In the genomic region with DNA sequence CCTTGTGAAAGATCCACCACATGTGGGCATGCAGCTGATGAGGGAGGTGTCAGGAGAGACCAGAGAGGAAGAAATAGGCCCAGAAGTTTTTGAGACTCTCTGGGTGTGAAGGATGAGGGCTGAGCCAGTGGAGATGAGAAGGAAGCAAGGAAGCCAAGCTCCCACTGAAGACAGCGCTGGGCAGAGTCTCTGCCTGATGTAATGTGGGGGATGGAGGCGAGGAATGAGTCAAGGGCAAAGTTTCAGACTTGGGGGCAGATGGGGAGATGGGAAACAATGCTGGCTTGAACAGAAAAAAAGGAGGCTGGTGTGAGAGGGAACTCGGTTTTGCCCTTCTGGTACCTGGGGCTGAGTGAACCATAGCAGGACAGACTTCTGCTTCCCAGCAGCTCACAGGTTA, we compare ENCODE assay signal across 25 cellular contexts. TPM values are rescaled to one million over a fixed set of nuclear protein-coding genes. Genes with fewer than 3 reads are reported as not detected.
A peak's percentile ranks its signal among the peaks of the same experiment; 100 is the strongest.
DNase-seq lines count a peak whose midpoint lies in the region; ATAC-seq and TF ChIP-seq lines count a peak whose summit lies in the region.
"Had no signal": no experiment of that assay in that cellular context is flagged by ENCODE, and none has a peak within 500 bp of the region (broad histone marks: within the 10 kb centered on the region; RNA-seq: fewer than 3 reads in every experiment).

No MANE protein-coding gene starts in this region.

- peak; percentile 53 for ATAC-seq in activated naive CD8-positive, alpha-beta T cell treated with anti-CD3 and anti-CD28 coated beads, Interleukin-2, amount 50 U/mL, for 24 hours
- no peak for ATAC-seq in stimulated activated memory B cell treated with anti-CD40 and anti-IgM and Interleukin-4, amounts not matched to agents 10 μg/mL and 1 μg/mL and 100 μg/mL, for 72 hours
- no peak for ATAC-seq in HG02642 (IDR thresholded peaks at IDR 0.05; ENCODE audit: poor library complexity, unreplicated experiment)
- no peak for ATAC-seq in GM23338
- ATAC-seq in HG03108 (IDR thresholded peaks at IDR 0.05; ENCODE audit: unreplicated experiment) = no peak

- H3K36me3 Mint-ChIP-seq in activated naive CD8-positive, alpha-beta T cell treated with anti-CD3 and anti-CD28 coated beads, Interleukin-2, amount 50 U/mL, for 24 hours (ENCODE audit: low read depth) = no peaks in the 10 kb centered on the region
- H3K36me3 Mint-ChIP-seq in activated naive CD8-positive, alpha-beta T cell treated with anti-CD3 and anti-CD28 coated beads for 36 hours = no peaks in the 10 kb centered on the region
- no peaks in the 10 kb centered on the region for H3K36me3 Mint-ChIP-seq in dendritic cell treated with granulocyte-macrophage colony-stimulating factor and Interleukin-4, amounts not matched to agents 40 ng/mL and 50 ng/mL, for 4 days (ENCODE audit: low read depth)
- no peaks in the 10 kb centered on the region for H3K36me3 Mint-ChIP-seq in stimulated activated memory B cell treated with anti-CD40 and anti-IgM and Interleukin-4, amounts not matched to agents 10 μg/mL and 1 μg/mL and 100 μg/mL, for 72 hours
- H3K36me3 Mint-ChIP-seq in GM23338 (ENCODE audit: low read depth) = no peaks in the 10 kb centered on the region

- intact Hi-C loops in dendritic cell treated with granulocyte-macrophage colony-stimulating factor and Interleukin-4, amounts not matched to agents 40 ng/mL and 50 ng/mL, for 4 days (cut with micrococcal nuclease) = no loop called here

- peaks cover 5% of the 10 kb centered on the region for H3K27me3 Mint-ChIP-seq in activated naive CD8-positive, alpha-beta T cell treated with anti-CD3 and anti-CD28 coated beads, Interleukin-2, amount 50 U/mL, for 24 hours
- H3K27me3 Mint-ChIP-seq in activated naive CD8-positive, alpha-beta T cell treated with anti-CD3 and anti-CD28 coated beads for 36 hours = no peaks in the 10 kb centered on the region
- H3K27me3 Mint-ChIP-seq in dendritic cell treated with granulocyte-macrophage colony-stimulating factor and Interleukin-4, amounts not matched to agents 40 ng/mL and 50 ng/mL, for 4 days = peaks cover 29% of the 10 kb centered on the region
- H3K27me3 Mint-ChIP-seq in stimulated activated memory B cell treated with anti-CD40 and anti-IgM and Interleukin-4, amounts not matched to agents 10 μg/mL and 1 μg/mL and 100 μg/mL, for 72 hours = no peaks in the 10 kb centered on the region
- H3K27me3 Mint-ChIP-seq in GM23338 (ENCODE audit: insufficient read depth, low read depth, poor library complexity) = peaks cover 14% of the 10 kb centered on the region
- H3K27me3 Mint-ChIP-seq: CD4-positive, alpha-beta T cell had no signal

- no peak for TF ChIP-seq CTCF in GM23338 (conservative IDR thresholded peaks at IDR 0.05; ENCODE audit: low read depth in 2 of 2)

- DNase-seq in activated naive CD8-positive, alpha-beta T cell treated with anti-CD3 and anti-CD28 coated beads, Interleukin-2, amount 50 U/mL, for 24 hours = no peak
- no peak for DNase-seq in activated naive CD8-positive, alpha-beta T cell treated with anti-CD3 and anti-CD28 coated beads for 36 hours
- DNase-seq in NT2/D1 (ENCODE audit: low read depth, low spot score) (no peak), GM23338 (ENCODE audit: low spot score) (no peak)
- DNase-seq: CD4-positive, alpha-beta T cell; COR-L47; GF-D8; H9; IMR-90; KG1; MG63; NCI-H2029; NCI-H446; NCI-H524 treated with DMSO at 0.1 percent for 48 hours; NCI-H774; NK-92 treated with Interleukin-12 subunit alpha and Interleukin-12 subunit beta, amount 100 ng/mL, for 24 hours; RPMI8226; SHP77 had no signal

- H4K20me1 ChIP-seq in GM23338 (replicated peaks; ENCODE audit: insufficient read depth) = no peaks in the 10 kb centered on the region
- H4K20me1 ChIP-seq: BLaER1 had no signal

- no peaks in the 10 kb centered on the region for H3K9me3 Mint-ChIP-seq in activated naive CD8-positive, alpha-beta T cell treated with anti-CD3 and anti-CD28 coated beads, Interleukin-2, amount 50 U/mL, for 24 hours
- H3K9me3 Mint-ChIP-seq in activated naive CD8-positive, alpha-beta T cell treated with anti-CD3 and anti-CD28 coated beads for 36 hours = no peaks in the 10 kb centered on the region
- no peaks in the 10 kb centered on the region for H3K9me3 Mint-ChIP-seq in dendritic cell treated with granulocyte-macrophage colony-stimulating factor and Interleukin-4, amounts not matched to agents 40 ng/mL and 50 ng/mL, for 4 days
- H3K9me3 Mint-ChIP-seq in stimulated activated memory B cell treated with anti-CD40 and anti-IgM and Interleukin-4, amounts not matched to agents 10 μg/mL and 1 μg/mL and 100 μg/mL, for 72 hours = no peaks in the 10 kb centered on the region
- H3K9me3 Mint-ChIP-seq in GM23338 = no peaks in the 10 kb centered on the region
- H3K9me3 Mint-ChIP-seq: CD4-positive, alpha-beta T cell; H9 had no signal

- peak overlapping the region; percentile 40 for H3K27ac Mint-ChIP-seq in activated naive CD8-positive, alpha-beta T cell treated with anti-CD3 and anti-CD28 coated beads, Interleukin-2, amount 50 U/mL, for 24 hours
- H3K27ac Mint-ChIP-seq in activated naive CD8-positive, alpha-beta T cell treated with anti-CD3 and anti-CD28 coated beads for 36 hours = no peak overlapping the region
- H3K27ac Mint-ChIP-seq in dendritic cell treated with granulocyte-macrophage colony-stimulating factor and Interleukin-4, amounts not matched to agents 40 ng/mL and 50 ng/mL, for 4 days = peak overlapping the region; percentile 0
- peak overlapping the region; percentile 58 for H3K27ac Mint-ChIP-seq in stimulated activated memory B cell treated with anti-CD40 and anti-IgM and Interleukin-4, amounts not matched to agents 10 μg/mL and 1 μg/mL and 100 μg/mL, for 72 hours
- no peak overlapping the region for H3K27ac Mint-ChIP-seq in GM23338
- H3K27ac Mint-ChIP-seq: CD4-positive, alpha-beta T cell had no signal

- no peak overlapping the region for H3K4me2 ChIP-seq in GM23338
- H3K4me2 ChIP-seq: BLaER1 had no signal

- peaks cover 14% of the 10 kb centered on the region for H3K4me1 Mint-ChIP-seq in activated naive CD8-positive, alpha-beta T cell treated with anti-CD3 and anti-CD28 coated beads, Interleukin-2, amount 50 U/mL, for 24 hours
- peaks cover 8% of the 10 kb centered on the region for H3K4me1 Mint-ChIP-seq in activated naive CD8-positive, alpha-beta T cell treated with anti-CD3 and anti-CD28 coated beads for 36 hours
- peaks cover 33% of the 10 kb centered on the region for H3K4me1 Mint-ChIP-seq in dendritic cell treated with granulocyte-macrophage colony-stimulating factor and Interleukin-4, amounts not matched to agents 40 ng/mL and 50 ng/mL, for 4 days (ENCODE audit: low read depth)
- H3K4me1 Mint-ChIP-seq in stimulated activated memory B cell treated with anti-CD40 and anti-IgM and Interleukin-4, amounts not matched to agents 10 μg/mL and 1 μg/mL and 100 μg/mL, for 72 hours = peaks cover 41% of the 10 kb centered on the region
- no peaks in the 10 kb centered on the region; the same call in 2 of the 3 replicates for H3K4me1 Mint-ChIP-seq in GM23338
- H3K4me1 Mint-ChIP-seq: H9 had no signal

- H3K4me1 ChIP-seq in NT2/D1 (ENCODE audit: insufficient read depth, insufficient read length) (peaks cover 7% of the 10 kb centered on the region), GM23338 (ENCODE audit: insufficient read depth) (no peaks in the 10 kb centered on the region)

- H3F3A ChIP-seq in GM23338 (replicated peaks; ENCODE audit: low read depth) = no peaks in the 10 kb centered on the region

- H3K9me2 ChIP-seq in GM23338 (ENCODE audit: insufficient read depth) = 0 out of 2 replicates have a peak, but pooled peaks cover 4% of the 10 kb centered on the region

- no peak overlapping the region for H2AFZ ChIP-seq in GM23338

- no peak overlapping the region for H3K4me3 ChIP-seq in NT2/D1 (ENCODE audit: insufficient read length, low read depth)
- no peak overlapping the region for H3K4me3 ChIP-seq in GM23338
- H3K4me3 ChIP-seq: BLaER1, MG63 had no signal

- no peak overlapping the region for H3K27ac ChIP-seq in GM23338 (ENCODE audit: low read depth)
- H3K27ac ChIP-seq: BLaER1 had no signal

- H3K9me3 ChIP-seq in NT2/D1 (ENCODE audit: insufficient read depth, low read length) = no peaks in the 10 kb centered on the region
- H3K9me3 ChIP-seq: BLaER1, MG63 had no signal

- peak overlapping the region; percentile 37 for H3K9ac ChIP-seq in NT2/D1 (ENCODE audit: insufficient read length, low read depth)
- H3K9ac ChIP-seq: BLaER1 had no signal

- no peaks in the 10 kb centered on the region for H3K79me2 ChIP-seq in GM23338 (replicated peaks; ENCODE audit: insufficient read depth)

- H3K27me3 ChIP-seq in NT2/D1 (ENCODE audit: insufficient read depth, insufficient read length) (peaks cover 2% of the 10 kb centered on the region), GM23338 (ENCODE audit: insufficient read depth) (no peaks in the 10 kb centered on the region)
- H3K27me3 ChIP-seq: BLaER1 had no signal

- H3K36me3 ChIP-seq in NT2/D1 (ENCODE audit: insufficient read depth, insufficient read length, low read length) (no peaks in the 10 kb centered on the region), GM23338 (ENCODE audit: insufficient read depth) (no peaks in the 10 kb centered on the region)
- H3K36me3 ChIP-seq: BLaER1, MG63 had no signal

- no peak overlapping the region for H3K4me3 Mint-ChIP-seq in activated naive CD8-positive, alpha-beta T cell treated with anti-CD3 and anti-CD28 coated beads, Interleukin-2, amount 50 U/mL, for 24 hours
- H3K4me3 Mint-ChIP-seq in activated naive CD8-positive, alpha-beta T cell treated with anti-CD3 and anti-CD28 coated beads for 36 hours = no peak overlapping the region
- no peak overlapping the region for H3K4me3 Mint-ChIP-seq in dendritic cell treated with granulocyte-macrophage colony-stimulating factor and Interleukin-4, amounts not matched to agents 40 ng/mL and 50 ng/mL, for 4 days
- H3K4me3 Mint-ChIP-seq in stimulated activated memory B cell treated with anti-CD40 and anti-IgM and Interleukin-4, amounts not matched to agents 10 μg/mL and 1 μg/mL and 100 μg/mL, for 72 hours = no peak overlapping the region
- H3K4me3 Mint-ChIP-seq in GM23338 = no peak overlapping the region
- H3K4me3 Mint-ChIP-seq: CD4-positive, alpha-beta T cell; H9 had no signal

RNA-seq across cellular contexts. Expression of a gene that starts 0.6 kb away (rescaled TPM):
- not detected for total RNA-seq in activated naive CD8-positive, alpha-beta T cell treated with anti-CD3 and anti-CD28 coated beads for 36 hours
- not detected in 2 replicates for total RNA-seq in GM23338 (2014; rRNA removed; shearing (Covaris generic))
- polyA plus RNA-seq in GM23338 (2016; fragmentation: Nextera tagmentation; extraction: Ambion mirVana) = not detected in 2 replicates
- total RNA-seq: CD4-positive, alpha-beta T cell; H9; IMR-90 had no signal
- polyA plus RNA-seq: AG04450, IMR-90 had no signal

RNA-seq across cellular contexts. Expression of a gene that starts 32.9 kb away (rescaled TPM):
- under 1 TPM in 1 of 2 experiments, not detected in 1; 0.14 TPM for total RNA-seq in activated naive CD8-positive, alpha-beta T cell treated with anti-CD3 and anti-CD28 coated beads for 36 hours
- total RNA-seq in GM23338 (2014; rRNA removed; shearing (Covaris generic)) = 0.16 and 2.8 TPM in 2 replicates
- 0.24 and 0.30 TPM in 2 replicates for polyA plus RNA-seq in GM23338 (2016; fragmentation: Nextera tagmentation; extraction: Ambion mirVana)
- total RNA-seq: CD4-positive, alpha-beta T cell had no signal

RNA-seq across cellular contexts. Expression of a gene that starts 42.0 kb away (rescaled TPM):
- total RNA-seq in activated naive CD8-positive, alpha-beta T cell treated with anti-CD3 and anti-CD28 coated beads for 36 hours = 10 to 100 TPM; 71.3 to 73.6 TPM
- total RNA-seq in GM23338 (2014; rRNA removed; shearing (Covaris generic)) = 70.3 and 75.4 TPM in 2 replicates
- polyA plus RNA-seq in GM23338 (2016; fragmentation: Nextera tagmentation; extraction: Ambion mirVana) = 36.5 and 40.0 TPM in 2 replicates

RNA-seq across cellular contexts. Expression of a gene that starts 42.1 kb away (rescaled TPM):
- 10 to 100 TPM; 46.3 to 49.6 TPM for total RNA-seq in activated naive CD8-positive, alpha-beta T cell treated with anti-CD3 and anti-CD28 coated beads for 36 hours
- total RNA-seq in GM23338 (2014; rRNA removed; shearing (Covaris generic)) = 24.7 and 36.3 TPM in 2 replicates
- polyA plus RNA-seq in GM23338 (2016; fragmentation: Nextera tagmentation; extraction: Ambion mirVana) = 26.6 and 28.6 TPM in 2 replicates

RNA-seq across cellular contexts. Expression of a gene that starts 46.6 kb away (rescaled TPM):
- total RNA-seq in activated naive CD8-positive, alpha-beta T cell treated with anti-CD3 and anti-CD28 coated beads for 36 hours = 10 to 100 TPM; 12.4 to 12.7 TPM
- not detected in 2 replicates for total RNA-seq in GM23338 (2014; rRNA removed; shearing (Covaris generic))
- 0.19 and 0.42 TPM in 2 replicates for polyA plus RNA-seq in GM23338 (2016; fragmentation: Nextera tagmentation; extraction: Ambion mirVana)
- total RNA-seq: CD4-positive, alpha-beta T cell; H9; IMR-90; SK-MEL-5 had no signal
- polyA plus RNA-seq: AG04450, IMR-90 had no signal

Comparison
In these comparisons a context has a peak if more than half of its experiments do, and no peak if none do; other contexts are left out.
1. H3K27ac Mint-ChIP-seq: peak in activated naive CD8-positive, alpha-beta T cell treated with anti-CD3 and anti-CD28 coated beads, Interleukin-2, amount 50 U/mL, for 24 hours (single experiment), dendritic cell treated with granulocyte-macrophage colony-stimulating factor and Interleukin-4, amounts not matched to agents 40 ng/mL and 50 ng/mL, for 4 days (single experiment) and stimulated activated memory B cell treated with anti-CD40 and anti-IgM and Interleukin-4, amounts not matched to agents 10 μg/mL and 1 μg/mL and 100 μg/mL, for 72 hours (single experiment); none in activated naive CD8-positive, alpha-beta T cell treated with anti-CD3 and anti-CD28 coated beads for 36 hours (single experiment) and GM23338 (single experiment).